In the genomic region with DNA sequence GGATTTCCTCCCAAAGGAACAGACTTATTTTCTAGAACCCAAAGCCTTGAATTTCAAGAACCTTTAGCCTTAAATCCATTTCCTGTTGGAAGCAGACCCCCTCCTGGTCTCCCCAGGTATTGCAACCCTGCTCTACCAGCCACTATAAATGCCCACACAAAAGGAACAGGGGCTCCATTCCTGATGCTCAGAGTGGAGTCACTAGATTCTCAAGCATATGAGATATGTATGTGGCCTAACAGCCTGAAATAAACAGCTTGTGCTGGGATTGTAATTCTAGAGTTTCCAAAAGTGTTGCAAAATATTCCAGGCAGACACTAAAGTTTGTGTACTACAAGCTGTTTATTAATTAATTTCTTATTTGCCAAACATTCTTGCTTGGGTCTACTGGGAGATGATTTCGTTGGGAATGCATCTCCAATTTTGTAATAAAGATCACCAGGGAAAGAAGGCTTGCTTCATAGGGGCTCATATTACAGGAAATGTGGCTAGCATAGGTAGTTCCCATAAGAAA, we compare ENCODE assay signal across 10 cellular contexts. TPM values are rescaled to one million over a fixed set of nuclear protein-coding genes. Genes with fewer than 3 reads are reported as not detected.
DNase-seq lines count a peak whose midpoint lies in the region; ATAC-seq and TF ChIP-seq lines count a peak whose summit lies in the region.
"Had no signal": no experiment of that assay in that cellular context is flagged by ENCODE, and none has a peak within 500 bp of the region (broad histone marks: within the 10 kb centered on the region; RNA-seq: fewer than 3 reads in every experiment).

No MANE protein-coding gene starts in this region.

- no TSS peak for BruUV-seq in Panc1 (replicated peaks; lab: Mats Ljungman, UMichigan)

- CTCF ChIA-PET in Panc1 (lab: Charles Lee), result no interaction called here
- CTCF ChIA-PET in activated CD8-positive, alpha-beta memory T cell treated with anti-CD3 and anti-CD28 coated beads, Interleukin-2, amount 10 ng/mL, durations not matched to agents 7 days and 5 days (lab: Charles Lee), result interaction anchor here (2.2 kb wide), 1 partner anchor 10 kb away, joined by 5 read pairs; no protein-coding TSS in a partner anchor

- H3K9me3 ChIP-seq in Panc1 (ENCODE audit: control insufficient read depth, insufficient read depth, low read depth, low read length) (peaks cover 4% of the 10 kb centered on the region; the same call in 1 of the 2 replicates), MG63 (peaks cover 8% of the 10 kb centered on the region)

- H3K36me3 ChIP-seq in Panc1 (ENCODE audit: control insufficient read depth, insufficient read depth, low read length) (no peaks in the 10 kb centered on the region), MG63 (no peaks in the 10 kb centered on the region)

- no peak overlapping the region for H3K27ac Mint-ChIP-seq in activated CD8-positive, alpha-beta memory T cell treated with anti-CD3 and anti-CD28 coated beads, Interleukin-2, amount 10 ng/mL, durations not matched to agents 7 days and 5 days
- H3K27ac Mint-ChIP-seq: activated naive CD4-positive, alpha-beta T cell treated with anti-CD3 and anti-CD28 coated beads, Interleukin-2, amount 50 U/mL, for 24 hours; stimulated activated naive CD8-positive, alpha-beta T cell treated with anti-CD3 and anti-CD28 coated beads, Interleukin-15, Interleukin-2, amounts not matched to agents 100 ng/mL and 50 ng/mL, for 24 hours had no signal

- H3K4me1 Mint-ChIP-seq in activated CD8-positive, alpha-beta memory T cell treated with anti-CD3 and anti-CD28 coated beads, Interleukin-2, amount 10 ng/mL, durations not matched to agents 7 days and 5 days, result no peaks in the 10 kb centered on the region
- H3K4me1 Mint-ChIP-seq: activated naive CD4-positive, alpha-beta T cell treated with anti-CD3 and anti-CD28 coated beads, Interleukin-2, amount 50 U/mL, for 24 hours had no signal

- intact Hi-C loops in Panc1 (cut with micrococcal nuclease; ENCODE audit: unreplicated experiment), result no loop called here

- no peaks in the 10 kb centered on the region for H3K36me3 Mint-ChIP-seq in activated CD8-positive, alpha-beta memory T cell treated with anti-CD3 and anti-CD28 coated beads, Interleukin-2, amount 10 ng/mL, durations not matched to agents 7 days and 5 days
- H3K36me3 Mint-ChIP-seq: activated naive CD4-positive, alpha-beta T cell treated with anti-CD3 and anti-CD28 coated beads, Interleukin-2, amount 50 U/mL, for 24 hours had no signal

- ATAC-seq in Panc1, result no peak
- no peak for ATAC-seq in activated CD8-positive, alpha-beta memory T cell treated with anti-CD3 and anti-CD28 coated beads, Interleukin-2, amount 10 ng/mL, durations not matched to agents 7 days and 5 days

- no peaks in the 10 kb centered on the region for H3K27me3 Mint-ChIP-seq in activated CD8-positive, alpha-beta memory T cell treated with anti-CD3 and anti-CD28 coated beads, Interleukin-2, amount 10 ng/mL, durations not matched to agents 7 days and 5 days
- H3K27me3 Mint-ChIP-seq: activated naive CD4-positive, alpha-beta T cell treated with anti-CD3 and anti-CD28 coated beads, Interleukin-2, amount 50 U/mL, for 24 hours; stimulated activated naive CD8-positive, alpha-beta T cell treated with anti-CD3 and anti-CD28 coated beads, Interleukin-15, Interleukin-2, amounts not matched to agents 100 ng/mL and 50 ng/mL, for 24 hours had no signal

- peak overlapping the region; percentile 95 for H3K27ac ChIP-seq in Panc1 (ENCODE audit: low read length)

- H3K4me3 Mint-ChIP-seq in activated CD8-positive, alpha-beta memory T cell treated with anti-CD3 and anti-CD28 coated beads, Interleukin-2, amount 10 ng/mL, durations not matched to agents 7 days and 5 days, result no peak overlapping the region
- H3K4me3 Mint-ChIP-seq: activated naive CD4-positive, alpha-beta T cell treated with anti-CD3 and anti-CD28 coated beads, Interleukin-2, amount 50 U/mL, for 24 hours; stimulated activated naive CD8-positive, alpha-beta T cell treated with anti-CD3 and anti-CD28 coated beads, Interleukin-15, Interleukin-2, amounts not matched to agents 100 ng/mL and 50 ng/mL, for 24 hours had no signal

- POLR2A ChIA-PET in Panc1 (lab: Charles Lee), result no interaction called here

- H3K9me3 Mint-ChIP-seq in activated CD8-positive, alpha-beta memory T cell treated with anti-CD3 and anti-CD28 coated beads, Interleukin-2, amount 10 ng/mL, durations not matched to agents 7 days and 5 days (ENCODE audit: low read depth), result no peaks in the 10 kb centered on the region
- H3K9me3 Mint-ChIP-seq: activated naive CD4-positive, alpha-beta T cell treated with anti-CD3 and anti-CD28 coated beads, Interleukin-2, amount 50 U/mL, for 24 hours; stimulated activated naive CD8-positive, alpha-beta T cell treated with anti-CD3 and anti-CD28 coated beads, Interleukin-15, Interleukin-2, amounts not matched to agents 100 ng/mL and 50 ng/mL, for 24 hours had no signal

- TF ChIP-seq CTCF in Panc1 (IDR thresholded peaks at IDR 0.05) (no peak), fibroblast of the aortic adventitia (IDR thresholded peaks at IDR 0.05; ENCODE audit: insufficient read depth, low read length) (peak; percentile 45), retinal pigment epithelial cell (conservative IDR thresholded peaks at IDR 0.05; ENCODE audit: low read depth, low read length) (peak; percentile 23)

- peaks cover 60% of the 10 kb centered on the region for H3K4me1 ChIP-seq in Panc1 (ENCODE audit: control insufficient read depth, insufficient read depth, low read length)

- in situ Hi-C loops in Panc1 (cut with HindIII; ENCODE audit: low pct_unique_long_range_greater_than_20kb, low sequenced_read_pairs), result no loop called here

- H3K4me3 ChIP-seq in Panc1 (ENCODE audit: low read depth in 2 of 2, low read length in 2 of 2) (no peak overlapping the region), fibroblast of the aortic adventitia (ENCODE audit: low read depth, low read length) (no peak overlapping the region), retinal pigment epithelial cell (ENCODE audit: low read length) (no peak overlapping the region), MG63 (no peak overlapping the region)

- H3K27me3 ChIP-seq in Panc1 (ENCODE audit: control insufficient read depth, insufficient read depth, low read length), result no peaks in the 10 kb centered on the region
- H3K27me3 ChIP-seq in MG63, result no peaks in the 10 kb centered on the region; the same call in 1 of the 2 replicates

- peak; percentile 51 for DNase-seq in ELF-1 (ENCODE audit: low read depth, low spot score)
- no peak for DNase-seq in Panc1 (ENCODE audit: low read depth, low spot score)
- peak; percentile 64 for DNase-seq in fibroblast of the aortic adventitia (ENCODE audit: low read depth)
- no peak for DNase-seq in retinal pigment epithelial cell (ENCODE audit: low read depth)
- no peak for DNase-seq in CD1c-positive myeloid dendritic cell (ENCODE audit: extremely low spot score)
- DNase-seq in activated CD8-positive, alpha-beta memory T cell treated with anti-CD3 and anti-CD28 coated beads, Interleukin-2, amount 10 ng/mL, durations not matched to agents 7 days and 5 days, result no peak
- DNase-seq in MG63, result no peak
- no peak for DNase-seq in hypothalamus (lab: John Stamatoyannopoulos, UW)

RNA-seq across cellular contexts. Expression of a gene that starts 44.8 kb away (rescaled TPM):
- 92.5 TPM for total RNA-seq in Panc1 (2021; ENCODE audit: unreplicated experiment)
- polyA plus RNA-seq in Panc1 (2012; ENCODE audit: insufficient read length), result 97.9 TPM
- total RNA-seq in fibroblast of the aortic adventitia (ENCODE audit: low replicate concordance), result 1.6 and 6.5 TPM in 2 replicates
- total RNA-seq in activated CD8-positive, alpha-beta memory T cell treated with anti-CD3 and anti-CD28 coated beads, Interleukin-2, amount 10 ng/mL, durations not matched to agents 7 days and 5 days, result not detected
- total RNA-seq in MG63 (2014; rRNA removed; shearing (Covaris generic); ENCODE audit: low replicate concordance), result 0.07 TPM in 1 of 2 replicates, not detected in the other

Comparison
In these comparisons a context has a peak if more than half of its experiments do, and no peak if none do; other contexts are left out.
1. DNase-seq: peak in ELF-1 (single experiment) and fibroblast of the aortic adventitia (single experiment); none in Panc1 (single experiment), retinal pigment epithelial cell (single experiment), CD1c-positive myeloid dendritic cell (single experiment), activated CD8-positive, alpha-beta memory T cell treated with anti-CD3 and anti-CD28 coated beads, Interleukin-2, amount 10 ng/mL, durations not matched to agents 7 days and 5 days (single experiment), MG63 (single experiment) and hypothalamus (0 of 51).
2. RNA of a gene that starts 44.8 kb away (total RNA-seq): 92.5 TPM in Panc1 (single experiment); 1.6 to 6.5 TPM in fibroblast of the aortic adventitia, 0.07 TPM in MG63 and not detected in activated CD8-positive, alpha-beta memory T cell treated with anti-CD3 and anti-CD28 coated beads, Interleukin-2, amount 10 ng/mL, durations not matched to agents 7 days and 5 days; every median in the first group is over 10 times any median in the second.